ENCODE assay signal across 13 cellular contexts in genomic region chr6:141123497-141123896, GRCh38.
"Had no signal": no experiment of that assay in that cellular context is flagged by ENCODE, and none has a peak within 500 bp of the region (broad histone marks: within the 10 kb centered on the region; RNA-seq: fewer than 3 reads in every experiment).

No MANE protein-coding gene starts in this region.

- DNase-seq: activated T-cell treated with anti-CD3 and anti-CD28 coated beads, Interleukin-2, amount 50 U/mL, for 1 hour; caudate nucleus; colonic mucosa; heart right ventricle; mammary epithelial cell; naive thymus-derived CD8-positive, alpha-beta T cell; right lobe of liver; stimulated activated CD4-positive, alpha-beta T cell treated with anti-CD3 and anti-CD28 coated beads, Interleukin-2, amount 100 ng/mL, for 24 hours; stimulated activated naive CD4-positive, alpha-beta T cell treated with Interleukin-2 at 50 U/mL for 16 hours had no signal

- ATAC-seq: heart right ventricle; left lobe of liver; naive thymus-derived CD8-positive, alpha-beta T cell; right lobe of liver had no signal

- H3K9me3 ChIP-seq: colonic mucosa, heart right ventricle, prostate gland, right lobe of liver, thoracic aorta had no signal

- H3K27ac Mint-ChIP-seq: activated naive CD4-positive, alpha-beta T cell treated with anti-CD3 and anti-CD28 coated beads, Interleukin-2, amount 50 U/mL, for 24 hours; naive thymus-derived CD8-positive, alpha-beta T cell had no signal

- H3K27me3 ChIP-seq: colonic mucosa, heart right ventricle, right lobe of liver had no signal

- H3K9me3 Mint-ChIP-seq: activated naive CD4-positive, alpha-beta T cell treated with anti-CD3 and anti-CD28 coated beads, Interleukin-2, amount 50 U/mL, for 24 hours had no signal

- H3K4me3 Mint-ChIP-seq: activated naive CD4-positive, alpha-beta T cell treated with anti-CD3 and anti-CD28 coated beads, Interleukin-2, amount 50 U/mL, for 24 hours; naive thymus-derived CD8-positive, alpha-beta T cell had no signal

- H3K27ac ChIP-seq: colonic mucosa, heart right ventricle, prostate gland, right lobe of liver, thoracic aorta had no signal

- H3K36me3 ChIP-seq: colonic mucosa, heart right ventricle, prostate gland, right lobe of liver, thoracic aorta had no signal

- H3K4me1 Mint-ChIP-seq: activated naive CD4-positive, alpha-beta T cell treated with anti-CD3 and anti-CD28 coated beads, Interleukin-2, amount 50 U/mL, for 24 hours had no signal

- H3K4me1 ChIP-seq: colonic mucosa, heart right ventricle, prostate gland, right lobe of liver had no signal

- H3K4me3 ChIP-seq: colonic mucosa, heart right ventricle, prostate gland, right lobe of liver, thoracic aorta had no signal

- H3K36me3 Mint-ChIP-seq: activated naive CD4-positive, alpha-beta T cell treated with anti-CD3 and anti-CD28 coated beads, Interleukin-2, amount 50 U/mL, for 24 hours; naive thymus-derived CD8-positive, alpha-beta T cell had no signal
